Comparison of ENCODE assay signal across 8 cellular contexts in the genomic region with DNA sequence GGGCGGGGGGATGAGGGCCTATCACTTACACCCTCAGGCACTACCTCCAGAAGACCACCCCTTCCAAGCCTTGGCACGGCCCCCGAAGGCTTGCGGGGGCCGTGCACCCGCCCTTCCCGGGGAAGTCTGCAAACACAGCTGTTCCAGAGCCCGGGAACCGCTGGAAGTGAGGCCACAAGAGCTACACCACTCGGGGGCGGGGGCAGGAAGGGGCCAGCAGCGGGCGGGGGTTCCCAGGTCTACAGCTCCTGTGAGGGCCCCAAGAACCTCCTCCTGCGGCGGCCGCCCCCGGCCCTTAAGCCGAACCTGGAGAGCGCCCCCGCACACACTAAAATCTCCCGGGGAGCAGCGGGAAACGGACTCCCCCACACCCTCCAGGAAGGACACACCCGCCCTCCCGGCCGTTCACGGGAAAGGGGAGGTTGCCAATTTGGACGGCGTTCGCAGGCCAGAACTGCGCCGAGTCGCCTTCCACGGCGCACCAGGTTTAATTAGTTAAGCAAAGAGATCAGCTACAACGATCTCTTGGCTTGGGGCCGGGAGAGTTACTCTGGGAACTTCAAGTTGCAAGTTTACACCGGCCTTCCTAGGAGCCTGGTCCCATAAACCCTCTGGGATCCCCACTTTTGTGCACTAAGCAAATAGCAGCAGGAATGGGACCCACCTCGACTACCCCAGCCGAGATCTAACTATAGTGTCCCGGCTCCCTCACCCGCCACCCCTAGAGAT. TPM values are rescaled to one million over a fixed set of nuclear protein-coding genes. Genes with fewer than 3 reads are reported as not detected.
A peak's percentile ranks its signal among the peaks of the same experiment; 100 is the strongest.
DNase-seq lines count a peak whose midpoint lies in the region; ATAC-seq, FAIRE-seq and TF ChIP-seq lines count a peak whose summit lies in the region.

No MANE protein-coding gene starts in this region.

- peak overlapping the region; percentile 89 for H3K4me3 ChIP-seq in SK-N-MC
- H3K4me3 ChIP-seq in endocrine pancreas (ENCODE audit: control insufficient read depth, insufficient read depth, low read length): peak overlapping the region; percentile 66
- peak overlapping the region; percentile 60 for H3K4me3 ChIP-seq in mononuclear cell (ENCODE audit: low read length)
- peak overlapping the region; percentile 95 for H3K4me3 ChIP-seq in urinary bladder (ENCODE audit: low read depth, low read length)

- no peak overlapping the region for H3K27ac ChIP-seq in SK-N-MC
- H3K27ac ChIP-seq in urinary bladder (ENCODE audit: low read depth): peak overlapping the region; percentile 95

- CTCF ChIA-PET in HEK293T (lab: Yijun Ruan, JAX): interaction anchor here (0.9 kb wide), 1 partner anchor 151 kb away, joined by 3 read pairs; no protein-coding TSS in a partner anchor

- POLR2A ChIA-PET in HEK293T (lab: Yijun Ruan, JAX): interaction anchor here (1.2 kb wide), 1 partner anchor 590 kb away, joined by 3 read pairs; no protein-coding TSS in a partner anchor

- H3K9me3 ChIP-seq in SK-N-MC (ENCODE audit: low read depth, low read length) (no peaks in the 10 kb centered on the region), endocrine pancreas (ENCODE audit: control insufficient read depth, low read length) (no peaks in the 10 kb centered on the region), mononuclear cell (ENCODE audit: low read depth, low read length) (no peaks in the 10 kb centered on the region)

- H3K27me3 ChIP-seq in endocrine pancreas (ENCODE audit: control insufficient read depth, insufficient read depth, low read length): no peaks in the 10 kb centered on the region
- H3K27me3 ChIP-seq in mononuclear cell (ENCODE audit: insufficient read depth, low read length): peaks cover 23% of the 10 kb centered on the region

- ATAC-seq in GM19328 (IDR thresholded peaks at IDR 0.05; ENCODE audit: unreplicated experiment): no peak

- H3K4me1 ChIP-seq in endocrine pancreas (ENCODE audit: control insufficient read depth, insufficient read depth, low read length) (no peaks in the 10 kb centered on the region), mononuclear cell (ENCODE audit: insufficient read depth, low read length) (peaks cover 47% of the 10 kb centered on the region), urinary bladder (ENCODE audit: insufficient read depth) (no peaks in the 10 kb centered on the region)

- peak; percentile 28 for FAIRE-seq in GM19239 (lab: Jason Lieb, UNC)

- H3K36me3 ChIP-seq in SK-N-MC (ENCODE audit: insufficient read depth, low read length): no peaks in the 10 kb centered on the region
- H3K36me3 ChIP-seq in endocrine pancreas (ENCODE audit: control insufficient read depth, insufficient read depth, low read length): no peaks in the 10 kb centered on the region
- no peaks in the 10 kb centered on the region for H3K36me3 ChIP-seq in urinary bladder (ENCODE audit: insufficient read depth)

- H3K9ac ChIP-seq in SK-N-MC (ENCODE audit: insufficient read length) (no peak overlapping the region), endocrine pancreas (ENCODE audit: control insufficient read depth, insufficient read depth, low read length) (peak overlapping the region; percentile 54)

- under 1% methylated on average over 42 of the region's 42 CpGs for WGBS in urinary bladder

- DNase-seq in AG08396 (ENCODE audit: low spot score) (peak; percentile 61), GM19239 (ENCODE audit: insufficient read length, low spot score) (no peak), SK-N-MC (ENCODE audit: low read depth, low spot score) (no peak), HEK293T (ENCODE audit: extremely low spot score) (no peak)

TF ChIP-seq in HEK293T, 16 proteins besides CTCF, POLR2A, EP300 and RAD21:
- TF ChIP-seq BHLHE40 (IDR thresholded peaks at IDR 0.05; ENCODE audit: borderline replicate concordance) (no peak), LEF1 (IDR thresholded peaks at IDR 0.05; ENCODE audit: borderline replicate concordance) (no peak), FOXK2 (IDR thresholded peaks at IDR 0.05) (no peak), FOXA1 (IDR thresholded peaks at IDR 0.05) (no peak), HDGF (IDR thresholded peaks at IDR 0.05; ENCODE audit: borderline replicate concordance) (no peak), CTBP1 (IDR thresholded peaks at IDR 0.05; ENCODE audit: borderline replicate concordance) (no peak), FOXM1 (IDR thresholded peaks at IDR 0.05; ENCODE audit: borderline replicate concordance) (no peak), NFRKB (IDR thresholded peaks at IDR 0.05) (no peak), L3MBTL2 (conservative IDR thresholded peaks at IDR 0.05) (no peak), ZNF384 (IDR thresholded peaks at IDR 0.05) (no peak), ELF4 (IDR thresholded peaks at IDR 0.05) (no peak), SP1 (IDR thresholded peaks at IDR 0.05) (no peak), TARDBP (IDR thresholded peaks at IDR 0.05) (no peak), ARNT (IDR thresholded peaks at IDR 0.05) (no peak)
- TF ChIP-seq, protein P1, sequence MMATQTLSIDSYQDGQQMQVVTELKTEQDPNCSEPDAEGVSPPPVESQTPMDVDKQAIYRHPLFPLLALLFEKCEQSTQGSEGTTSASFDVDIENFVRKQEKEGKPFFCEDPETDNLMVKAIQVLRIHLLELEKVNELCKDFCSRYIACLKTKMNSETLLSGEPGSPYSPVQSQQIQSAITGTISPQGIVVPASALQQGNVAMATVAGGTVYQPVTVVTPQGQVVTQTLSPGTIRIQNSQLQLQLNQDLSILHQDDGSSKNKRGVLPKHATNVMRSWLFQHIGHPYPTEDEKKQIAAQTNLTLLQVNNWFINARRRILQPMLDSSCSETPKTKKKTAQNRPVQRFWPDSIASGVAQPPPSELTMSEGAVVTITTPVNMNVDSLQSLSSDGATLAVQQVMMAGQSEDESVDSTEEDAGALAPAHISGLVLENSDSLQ (IDR thresholded peaks at IDR 0.05): no peak

RNA-seq across cellular contexts. Expression of a gene that starts 1.8 kb away (rescaled TPM):
- total RNA-seq in mononuclear cell: 8.3 TPM
- total RNA-seq in urinary bladder: 131 TPM
- 36.9 TPM for polyA plus RNA-seq in urinary bladder

Comparison
In these comparisons a context has a peak if more than half of its experiments do, and no peak if none do; other contexts are left out.
1. RNA of a gene that starts 1.8 kb away (total RNA-seq): 131 TPM in urinary bladder (single experiment); 8.3 TPM in mononuclear cell (single experiment); every median in the first group is over 10 times any median in the second.
2. Peak in every context shown above with its lines, with median percentiles within 50 percentile points of each other: H3K4me3 ChIP-seq.